Comparison of ENCODE assay signal across 22 cellular contexts in genomic region chr6:126056355-126057004, GRCh38.
"Had no signal": no experiment of that assay in that cellular context is flagged by ENCODE, and none has a peak within 500 bp of the region (broad histone marks: within the 10 kb centered on the region; RNA-seq: fewer than 3 reads in every experiment).

No MANE protein-coding gene starts in this region.

- H3K27ac ChIP-seq: breast epithelium, gastroesophageal sphincter, left ventricle myocardium inferior, neutrophil, pancreas, sigmoid colon, spleen, thoracic aorta, WERI-Rb-1 had no signal

- DNase-seq: activated CD4-positive, alpha-beta T cell treated with anti-CD3 and anti-CD28 coated beads, Interleukin-2, amount 50 U/mL, for 4 hours; activated gamma-delta T cell; cerebellar nuclear complex; cortex of kidney; kidney glomerular epithelial cell; left ventricle myocardium inferior; naive thymus-derived CD8-positive, alpha-beta T cell; pancreas; sigmoid colon; spleen; stimulated activated CD4-positive, alpha-beta T cell treated with anti-CD3 and anti-CD28 coated beads, Interleukin-4, amount 100 ng/mL, for 4 hours; T-cell; WERI-Rb-1 had no signal

- H3K4me3 ChIP-seq: breast epithelium, gastroesophageal sphincter, hepatocyte, left ventricle myocardium inferior, pancreas, sigmoid colon, spleen, thoracic aorta had no signal

- H3K27me3 ChIP-seq: breast epithelium, gastroesophageal sphincter, hepatocyte, neutrophil, pancreas, sigmoid colon, spleen had no signal

- H3K36me3 ChIP-seq: breast epithelium, neutrophil, pancreas, thoracic aorta, WERI-Rb-1 had no signal

- H3K4me2 ChIP-seq: hepatocyte had no signal

- H3K79me2 ChIP-seq: hepatocyte had no signal

- FAIRE-seq: astrocyte, pancreas had no signal

- H2AFZ ChIP-seq: hepatocyte had no signal

- H3K9me3 ChIP-seq: breast epithelium, gastroesophageal sphincter, neutrophil, pancreas, sigmoid colon, thoracic aorta had no signal

- H3K4me1 ChIP-seq: breast epithelium, spleen had no signal

- ATAC-seq: esophagus mucosa; gastroesophageal sphincter; naive thymus-derived CD8-positive, alpha-beta T cell; pancreas; SK-N-SH treated with all-trans-retinoic acid at 6 μM for 48 hours; stimulated activated memory B cell treated with anti-CD40 and anti-IgM and Interleukin-4, amounts not matched to agents 10 μg/mL and 1 μg/mL and 100 μg/mL, for 72 hours; T-cell had no signal
